Comparison of ENCODE assay signal across 8 cellular contexts in genomic region chr1:19288324-19289241, GRCh38. TPM values are rescaled to one million over a fixed set of nuclear protein-coding genes. Genes with fewer than 3 reads are reported as not detected.
DNase-seq lines count a peak whose midpoint lies in the region; TF ChIP-seq lines count a peak whose summit lies in the region.
"Not testable (repeated sequence)": the region's sequence is repeated elsewhere in the genome, so short reads cannot be mapped to it uniquely, and the experiment has no call there.

AKR7A3 (minus strand) TSS chr1:19288770; CDS start chr1:19288709, 61 bp downstream.

- TF ChIP-seq CTCF in glutamatergic neuron (IDR thresholded peaks at IDR 0.05; ENCODE audit: partially characterized antibody, unreplicated experiment); mesothelial cell of epicardium (IDR thresholded peaks at IDR 0.05; ENCODE audit: unreplicated experiment); type B pancreatic cell (conservative IDR thresholded peaks at IDR 0.05): not testable (repeated sequence)

- not testable (repeated sequence) for H3K27ac Mint-ChIP-seq in glutamatergic neuron (ENCODE audit: unreplicated experiment); mesothelial cell of epicardium
- peak within 1 kb of the TSS; percentile 26 for H3K27ac Mint-ChIP-seq in type B pancreatic cell

- in situ Hi-C loops in T47D (cut with HindIII; ENCODE audit: low pct_unique_long_range_greater_than_20kb, low sequenced_read_pairs): not testable (repeated sequence)

- peak within 1 kb of the TSS; percentile 26; the same call in 1 of the 2 replicates for H3K9ac ChIP-seq in ES-I3 (ENCODE audit: low read depth, low read length)

- H3K36me3 Mint-ChIP-seq in glutamatergic neuron (ENCODE audit: unreplicated experiment): peaks cover 20% of the 10 kb centered on the region
- H3K36me3 Mint-ChIP-seq in mesothelial cell of epicardium: peaks cover 26% of the 10 kb centered on the region
- H3K36me3 Mint-ChIP-seq in type B pancreatic cell: not testable (repeated sequence)

- not testable (repeated sequence) for H3K4me1 Mint-ChIP-seq in glutamatergic neuron (ENCODE audit: low read depth, unreplicated experiment); mesothelial cell of epicardium; type B pancreatic cell (ENCODE audit: unreplicated experiment)

- H3K9me3 Mint-ChIP-seq in glutamatergic neuron (ENCODE audit: unreplicated experiment); type B pancreatic cell: not testable (repeated sequence)
- H3K9me3 Mint-ChIP-seq in mesothelial cell of epicardium: peaks cover 17% of the 10 kb centered on the region

- H3K27me3 Mint-ChIP-seq in glutamatergic neuron (ENCODE audit: unreplicated experiment) (peaks cover 16% of the 10 kb centered on the region), mesothelial cell of epicardium (ENCODE audit: low read depth) (peaks cover 27% of the 10 kb centered on the region), type B pancreatic cell (peaks cover 18% of the 10 kb centered on the region)

- H3K9me3 ChIP-seq in ES-I3 (ENCODE audit: control insufficient read depth, insufficient read depth, low read length): not testable (repeated sequence)

- not testable (repeated sequence) for H3K4me1 ChIP-seq in ES-I3 (ENCODE audit: insufficient read depth, low read length)

- DNase-seq in RKO (ENCODE audit: low spot score) (peak; percentile 84), T47D (ENCODE audit: low read depth in 1 of 2, low spot score in 1 of 2) (peak; percentile 66 to 68), glutamatergic neuron (peak; percentile 64)
- DNase-seq in activated CD8-positive, alpha-beta memory T cell treated with anti-CD3 and anti-CD28 coated beads, Interleukin-2, amount 50 U/mL, for 4 hours: peak; percentile 61
- DNase-seq in mesothelial cell of epicardium (ENCODE audit: low spot score in 2 of 2, unreplicated experiment in 2 of 2); type B pancreatic cell (ENCODE audit: extremely low spot score, unreplicated experiment): not testable (repeated sequence)
- DNase-seq in stimulated activated CD4-positive, alpha-beta T cell treated with anti-CD3 and anti-CD28 coated beads, Interleukin-12 subunit alpha, Interleukin-12 subunit beta, amount 100 ng/mL, for 24 hours (ENCODE audit: low read depth in 2 of 2): peak; percentile 17 to 53

- peak within 1 kb of the TSS; percentile 28 for H3K4me3 Mint-ChIP-seq in glutamatergic neuron (ENCODE audit: unreplicated experiment)
- peak within 1 kb of the TSS; percentile 58 for H3K4me3 Mint-ChIP-seq in mesothelial cell of epicardium
- peak within 1 kb of the TSS; percentile 77 for H3K4me3 Mint-ChIP-seq in type B pancreatic cell

- H3K36me3 ChIP-seq in ES-I3 (ENCODE audit: insufficient read depth, low read length): not testable (repeated sequence)

RNA-seq across cellular contexts. Expression of gene AKR7A3, which starts in this region (rescaled TPM):
- total RNA-seq in glutamatergic neuron (ENCODE audit: unreplicated experiment) (1.9 TPM), mesothelial cell of epicardium (2.5 to 3.1 TPM (median 2.8 TPM) in 3 replicates), type B pancreatic cell (ENCODE audit: low replicate concordance) (1.3 and 4.6 TPM in 2 replicates)
